Comparison of ENCODE assay signal across 14 cellular contexts in genomic region chr7:120547605-120548004, GRCh38.
DNase-seq lines count a peak whose midpoint lies in the region; ATAC-seq and TF ChIP-seq lines count a peak whose summit lies in the region.
"Had no signal": no experiment of that assay in that cellular context is flagged by ENCODE, and none has a peak within 500 bp of the region (broad histone marks: within the 10 kb centered on the region; RNA-seq: fewer than 3 reads in every experiment).

No MANE protein-coding gene starts in this region.

- TF ChIP-seq CTCF in progenitor cell of endocrine pancreas (IDR thresholded peaks at IDR 0.05; ENCODE audit: unreplicated experiment) = no peak

- no peak for DNase-seq in progenitor cell of endocrine pancreas (ENCODE audit: low spot score, unreplicated experiment)
- DNase-seq in activated CD4-positive, alpha-beta T cell treated with anti-CD3 and anti-CD28 coated beads, Interleukin-2, amount 10 ng/mL, durations not matched to agents 7 days and 5 days = no peak
- no peak for DNase-seq in NCI-H187 (lab: John Stamatoyannopoulos, UW)
- DNase-seq: CD4-positive, alpha-beta T cell; EL; H7; NCI-H1417 treated with DMSO at 0.1 percent for 48 hours; NCI-H2081; NCI-H524; PC-9 had no signal

- H3K4me1 Mint-ChIP-seq in progenitor cell of endocrine pancreas (ENCODE audit: low read depth) = peaks cover 10% of the 10 kb centered on the region
- no peaks in the 10 kb centered on the region for H3K4me1 Mint-ChIP-seq in activated CD4-positive, alpha-beta T cell treated with anti-CD3 and anti-CD28 coated beads, Interleukin-2, amount 10 ng/mL, durations not matched to agents 7 days and 5 days

- H3K27me3 Mint-ChIP-seq in progenitor cell of endocrine pancreas = no peaks in the 10 kb centered on the region
- no peaks in the 10 kb centered on the region for H3K27me3 Mint-ChIP-seq in activated CD4-positive, alpha-beta T cell treated with anti-CD3 and anti-CD28 coated beads, Interleukin-2, amount 10 ng/mL, durations not matched to agents 7 days and 5 days
- H3K27me3 Mint-ChIP-seq: CD4-positive, alpha-beta T cell had no signal

- POLR2A ChIA-PET in activated CD4-positive, alpha-beta T cell treated with anti-CD3 and anti-CD28 coated beads, Interleukin-2, amount 10 ng/mL, durations not matched to agents 7 days and 5 days (lab: Charles Lee) = no interaction called here

- H3K36me3 Mint-ChIP-seq in progenitor cell of endocrine pancreas (ENCODE audit: insufficient read depth) = no peaks in the 10 kb centered on the region
- H3K36me3 Mint-ChIP-seq in activated CD4-positive, alpha-beta T cell treated with anti-CD3 and anti-CD28 coated beads, Interleukin-2, amount 10 ng/mL, durations not matched to agents 7 days and 5 days (ENCODE audit: low read depth) = no peaks in the 10 kb centered on the region

- H3K27ac Mint-ChIP-seq in progenitor cell of endocrine pancreas = peak overlapping the region; percentile 1
- H3K27ac Mint-ChIP-seq in activated CD4-positive, alpha-beta T cell treated with anti-CD3 and anti-CD28 coated beads, Interleukin-2, amount 10 ng/mL, durations not matched to agents 7 days and 5 days = no peak overlapping the region
- H3K27ac Mint-ChIP-seq: CD4-positive, alpha-beta T cell had no signal

- CTCF ChIA-PET in activated CD4-positive, alpha-beta T cell treated with anti-CD3 and anti-CD28 coated beads, Interleukin-2, amount 10 ng/mL, durations not matched to agents 7 days and 5 days (lab: Charles Lee) = no interaction called here

- H3K4me3 Mint-ChIP-seq in progenitor cell of endocrine pancreas (ENCODE audit: low read depth) = no peak overlapping the region
- no peak overlapping the region for H3K4me3 Mint-ChIP-seq in activated CD4-positive, alpha-beta T cell treated with anti-CD3 and anti-CD28 coated beads, Interleukin-2, amount 10 ng/mL, durations not matched to agents 7 days and 5 days
- H3K4me3 Mint-ChIP-seq: CD4-positive, alpha-beta T cell had no signal

- H3K9me3 Mint-ChIP-seq in progenitor cell of endocrine pancreas (ENCODE audit: low read depth) = no peaks in the 10 kb centered on the region
- no peaks in the 10 kb centered on the region for H3K9me3 Mint-ChIP-seq in activated CD4-positive, alpha-beta T cell treated with anti-CD3 and anti-CD28 coated beads, Interleukin-2, amount 10 ng/mL, durations not matched to agents 7 days and 5 days

- peak; percentile 37 for ATAC-seq in GM18868 (IDR thresholded peaks at IDR 0.05; ENCODE audit: unreplicated experiment)
- ATAC-seq in GM21786 (IDR thresholded peaks at IDR 0.05; ENCODE audit: unreplicated experiment) = peak; percentile 36
- peak; percentile 39 for ATAC-seq in HG03432 (IDR thresholded peaks at IDR 0.05; ENCODE audit: unreplicated experiment)
- no peak for ATAC-seq in HG03342 (IDR thresholded peaks at IDR 0.05; ENCODE audit: unreplicated experiment)
